Comparison of ENCODE assay signal across 8 cellular contexts in genomic region chr5:173973614-173973969, GRCh38. TPM values are rescaled to one million over a fixed set of nuclear protein-coding genes. Genes with fewer than 3 reads are reported as not detected.
DNase-seq lines count a peak whose midpoint lies in the region; ATAC-seq and TF ChIP-seq lines count a peak whose summit lies in the region.

No MANE protein-coding gene starts in this region.

- peaks cover 11% of the 10 kb centered on the region for H3K27me3 Mint-ChIP-seq in activated naive CD8-positive, alpha-beta T cell

- intact Hi-C loops in spleen (cut with DNase I; ENCODE audit: low total_unique reads) = loop anchor here (2.0 kb wide), 1 partner anchor 353 kb away; no protein-coding TSS in a partner anchor

- no peaks in the 10 kb centered on the region for H3K27me3 ChIP-seq in iPS DF 6.9 (ENCODE audit: control insufficient read depth, insufficient read depth, low read length)
- peaks cover 0 to 16% (median 0%) of the 10 kb centered on the region in 7 donors for H3K27me3 ChIP-seq in spleen (replicated peaks in 1 of 7)

- no peaks in the 10 kb centered on the region for H3K36me3 Mint-ChIP-seq in activated naive CD8-positive, alpha-beta T cell

- peaks cover 7% of the 10 kb centered on the region for H3K4me1 Mint-ChIP-seq in activated naive CD8-positive, alpha-beta T cell (ENCODE audit: low read depth)

- H3K4me1 ChIP-seq in iPS DF 6.9 (ENCODE audit: control insufficient read depth, insufficient read depth, low read length) (peaks cover 11% of the 10 kb centered on the region), spleen (peaks cover 3 to 17% (median 13%) of the 10 kb centered on the region in 6 donors)

- H3K27ac Mint-ChIP-seq in activated naive CD8-positive, alpha-beta T cell = no peak overlapping the region

- TF ChIP-seq CTCF in spleen (IDR thresholded peaks at IDR 0.05 in 8 of 11, conservative IDR thresholded peaks at IDR 0.05 in 3 of 11) = no peak

- H3K9me3 ChIP-seq in iPS DF 6.9 (ENCODE audit: control insufficient read depth, insufficient read depth, low read length) (no peaks in the 10 kb centered on the region), spleen (no peaks in the 10 kb centered on the region)

- DNase-seq in NCI-H1417 (lab: John Stamatoyannopoulos, UW) = peak; percentile 36 to 64 (median 45)
- DNase-seq in NCI-H1417 treated with DMSO at 0.1 percent for 48 hours (lab: John Stamatoyannopoulos, UW) = no peak
- DNase-seq in iPS DF 6.9 (ENCODE audit: low read depth, low spot score) = no peak
- DNase-seq in spleen = no peak
- no peak for DNase-seq in superior temporal gyrus (ENCODE audit: extremely low spot score)

- ATAC-seq in HG03196 (IDR thresholded peaks at IDR 0.05; ENCODE audit: unreplicated experiment) (peak; percentile 15), HG03097 (IDR thresholded peaks at IDR 0.05; ENCODE audit: low FRiP score, unreplicated experiment) (no peak)

- no CpG with 5 or more reads among the region's 13 CpGs for WGBS in iPS DF 6.9 (ENCODE audit: insufficient coverage, insufficient read length)
- 15 to 26% (median 18%) methylated on average over 13 of the region's 13 CpGs for WGBS in spleen, 5 donors

- H3K4me3 Mint-ChIP-seq in activated naive CD8-positive, alpha-beta T cell = peak overlapping the region; percentile 85

- H3K36me3 ChIP-seq in iPS DF 6.9 (ENCODE audit: control insufficient read depth, insufficient read depth, low read length) (no peaks in the 10 kb centered on the region), spleen (no peaks in the 10 kb centered on the region)

- TF ChIP-seq POLR2A in spleen (IDR thresholded peaks at IDR 0.05) = no peak

- no peak overlapping the region for H3K27ac ChIP-seq in iPS DF 6.9 (ENCODE audit: low read length)
- H3K27ac ChIP-seq in spleen = no peak overlapping the region

- no peaks in the 10 kb centered on the region for H3K9me3 Mint-ChIP-seq in activated naive CD8-positive, alpha-beta T cell (ENCODE audit: low read depth)

- H3K4me3 ChIP-seq in iPS DF 6.9 (ENCODE audit: low read length) (peak overlapping the region; percentile 26; the same call in 1 of the 2 replicates), spleen (peak overlapping the region in 7 of 8 donors; percentile 21 to 68 (median 37))

RNA-seq across cellular contexts. Expression of gene C5orf47, which starts 15.4 kb away (rescaled TPM):
- under 1 TPM in 5 of 7 donors, not detected in 2; 0.13 to 0.43 (median 0.22) TPM for total RNA-seq in spleen
- polyA plus RNA-seq in spleen = not detected

Comparison
In these comparisons a context has a peak if more than half of its experiments do, and no peak if none do; other contexts are left out.
1. DNase-seq: peak in NCI-H1417 (3 of 3); none in NCI-H1417 treated with DMSO at 0.1 percent for 48 hours (single experiment), iPS DF 6.9 (single experiment), spleen (single experiment) and superior temporal gyrus (single experiment).